Comparison of ENCODE assay signal across 8 cellular contexts in genomic region chr14:45133683-45134050, GRCh38. TPM values are rescaled to one million over a fixed set of nuclear protein-coding genes. Genes with fewer than 3 reads are reported as not detected.
DNase-seq lines count a peak whose midpoint lies in the region; ATAC-seq, FAIRE-seq and TF ChIP-seq lines count a peak whose summit lies in the region.

No MANE protein-coding gene starts in this region.

- H3K79me2 ChIP-seq in PC-3 (ENCODE audit: low read length) (peaks cover 65% of the 10 kb centered on the region), neural progenitor cell (ENCODE audit: low read depth) (peaks cover 83% of the 10 kb centered on the region)

- H3K36me3 Mint-ChIP-seq in CD4-positive, alpha-beta memory T cell, result peaks cover under 1 to 29% of the 10 kb centered on the region in 2 donors
- H3K36me3 Mint-ChIP-seq in neural progenitor cell, result no peaks in the 10 kb centered on the region

- POLR2A ChIA-PET in CD4-positive, alpha-beta memory T cell (lab: Charles Lee; ENCODE audit: partially characterized antibody), result interaction anchor here (0.6 to 4.7 kb wide), 12 partner anchors 9 to 237 kb away, joined by 3 to 77 read pairs (median 6); partner anchors contain the start of genes KLHL28, MIS18BP1, PRPF39 and TOGARAM1
- POLR2A ChIA-PET in PC-3 (lab: Charles Lee; ENCODE audit: unreplicated experiment), result interaction anchor here (1.0 kb wide), 1 partner anchor 172 kb away, joined by 3 read pairs; the partner anchor contains the start of genes KLHL28 and TOGARAM1

- CTCF ChIA-PET in CD4-positive, alpha-beta memory T cell (lab: Charles Lee; ENCODE audit: partially characterized antibody), result interaction anchor here (1.2 to 1.5 kb wide), 3 partner anchors 116 to 171 kb away, joined by 4 to 5 read pairs (median 4); partner anchors contain the start of genes MIS18BP1 and TOGARAM1
- CTCF ChIA-PET in PC-3 (lab: Charles Lee), result no interaction called here

- H3K4me1 ChIP-seq in CD4-positive, alpha-beta memory T cell (ENCODE audit: insufficient read depth, low read length), result peaks cover 47% of the 10 kb centered on the region
- H3K4me1 ChIP-seq in PC-3 (ENCODE audit: insufficient read depth, low read length) (peaks cover 13% of the 10 kb centered on the region), neural progenitor cell (peaks cover 36% of the 10 kb centered on the region)

- no peaks in the 10 kb centered on the region for H3K9me3 ChIP-seq in CD4-positive, alpha-beta memory T cell (ENCODE audit: control insufficient read depth in 1 of 2, low read length in 2 of 2)
- H3K9me3 ChIP-seq in PC-3 (ENCODE audit: low read length) (no peaks in the 10 kb centered on the region), neural progenitor cell (ENCODE audit: low read depth) (no peaks in the 10 kb centered on the region)

- DNase-seq in CD4-positive, alpha-beta memory T cell, result no peak
- DNase-seq in PC-3, result no peak
- no peak for DNase-seq in epithelial cell of proximal tubule (ENCODE audit: low read depth)
- no peak for DNase-seq in neural progenitor cell (ENCODE audit: low spot score)
- DNase-seq in NCI-H1694 treated with DMSO at 0.1 percent for 48 hours (lab: John Stamatoyannopoulos, UW), result no peak
- no peak for DNase-seq in GM12891 (ENCODE audit: insufficient read length, low spot score)
- DNase-seq in NCI-H2029 treated with DMSO at 0.1 percent for 48 hours (lab: John Stamatoyannopoulos, UW), result no peak
- DNase-seq in activated CD8-positive, alpha-beta memory T cell treated with anti-CD3 and anti-CD28 coated beads, Interleukin-2, amount 50 U/mL, for 4 hours, result no peak

- peak overlapping the region; percentile 89 for H3K4me2 ChIP-seq in PC-3 (ENCODE audit: low read length)
- peak overlapping the region; percentile 92 for H3K4me2 ChIP-seq in neural progenitor cell

- peak overlapping the region; percentile 91 to 97 for H3K4me3 ChIP-seq in CD4-positive, alpha-beta memory T cell (ENCODE audit: low read length in 2 of 2)
- H3K4me3 ChIP-seq in PC-3 (ENCODE audit: low read length) (peak overlapping the region; percentile 97), epithelial cell of proximal tubule (ENCODE audit: low read depth, low read length) (peak overlapping the region; percentile 96), neural progenitor cell (peak overlapping the region; percentile 94)

- BruUV-seq in PC-3 (replicated peaks; lab: Mats Ljungman, UMichigan), result TSS peak; percentile 73

- no peaks in the 10 kb centered on the region for H3K9me2 ChIP-seq in PC-3 (replicated peaks; ENCODE audit: low read length)

- H3K27ac Mint-ChIP-seq in CD4-positive, alpha-beta memory T cell, result peak overlapping the region; percentile 91 to 99 (median 97)
- peak overlapping the region; percentile 92 for H3K27ac Mint-ChIP-seq in neural progenitor cell

- TF ChIP-seq POLR2A in GM12891 (IDR thresholded peaks at IDR 0.05; ENCODE audit: low read depth, low read length), result no peak

- peak overlapping the region; percentile 91 for H3K27ac ChIP-seq in CD4-positive, alpha-beta memory T cell (ENCODE audit: low read depth, low read length)
- H3K27ac ChIP-seq in PC-3 (ENCODE audit: low read length) (peak overlapping the region; percentile 27), neural progenitor cell (peak overlapping the region; percentile 95)

- no peaks in the 10 kb centered on the region for H3K36me3 ChIP-seq in CD4-positive, alpha-beta memory T cell (ENCODE audit: insufficient read depth, low read length)
- H3K36me3 ChIP-seq in PC-3 (ENCODE audit: low read depth, low read length) (peaks cover 8% of the 10 kb centered on the region; the same call in 1 of the 2 replicates), neural progenitor cell (peaks cover 12% of the 10 kb centered on the region)

- peak overlapping the region; percentile 89 to 100 (median 98) for H3K4me3 Mint-ChIP-seq in CD4-positive, alpha-beta memory T cell
- peak overlapping the region; percentile 96 for H3K4me3 Mint-ChIP-seq in neural progenitor cell

- H2AFZ ChIP-seq in PC-3 (ENCODE audit: low read length), result peak overlapping the region; percentile 80
- H2AFZ ChIP-seq in neural progenitor cell (replicated peaks), result peak overlapping the region; percentile 86

- peaks cover 25 to 59% (median 43%) of the 10 kb centered on the region in 4 donors for H3K4me1 Mint-ChIP-seq in CD4-positive, alpha-beta memory T cell
- H3K4me1 Mint-ChIP-seq in neural progenitor cell, result peaks cover 23% of the 10 kb centered on the region

- H3K27me3 ChIP-seq in CD4-positive, alpha-beta memory T cell (ENCODE audit: insufficient read depth, low read length), result no peaks in the 10 kb centered on the region
- H3K27me3 ChIP-seq in PC-3 (ENCODE audit: low read length), result no peaks in the 10 kb centered on the region
- H3K27me3 ChIP-seq in neural progenitor cell, result no peaks in the 10 kb centered on the region

- ATAC-seq in PC-3, result peak; percentile 5

- H4K20me1 ChIP-seq in PC-3 (ENCODE audit: low read length) (peaks cover 14% of the 10 kb centered on the region), neural progenitor cell (ENCODE audit: low read depth) (peaks cover 44% of the 10 kb centered on the region)

- intact Hi-C loops in CD4-positive, alpha-beta memory T cell (cut with micrococcal nuclease), result loop anchor here (1.0 kb wide), 5 partner anchors 49 to 236 kb away; partner anchors contain the start of genes KLHL28, MIS18BP1 and PRPF39
- intact Hi-C loops in PC-3 (cut with micrococcal nuclease), result loop anchor here (1.0 to 2.0 kb wide), 7 partner anchors 19 to 236 kb away; partner anchors contain the start of genes MIS18BP1 and TOGARAM1

- no peak for TF ChIP-seq CTCF in PC-3 (conservative IDR thresholded peaks at IDR 0.05; ENCODE audit: low read depth, low read length)
- TF ChIP-seq CTCF in epithelial cell of proximal tubule (conservative IDR thresholded peaks at IDR 0.05; ENCODE audit: low read depth, low read length), result no peak
- no peak for TF ChIP-seq CTCF in neural progenitor cell (IDR thresholded peaks at IDR 0.05)

- H3K9ac ChIP-seq in PC-3 (ENCODE audit: low read length) (peak overlapping the region; percentile 90), neural progenitor cell (peak overlapping the region; percentile 99)

- no peak for FAIRE-seq in GM12891 (lab: Jason Lieb, UNC)

- H3K27me3 Mint-ChIP-seq in CD4-positive, alpha-beta memory T cell, result no peaks in the 10 kb centered on the region
- H3K27me3 Mint-ChIP-seq in neural progenitor cell (ENCODE audit: insufficient read depth, low read depth), result no peaks in the 10 kb centered on the region

- H3F3A ChIP-seq in PC-3 (ENCODE audit: low read length, unreplicated experiment), result no peaks in the 10 kb centered on the region
- H3F3A ChIP-seq in neural progenitor cell (ENCODE audit: low read depth), result peaks cover 15% of the 10 kb centered on the region

- no peaks in the 10 kb centered on the region for H3K9me3 Mint-ChIP-seq in CD4-positive, alpha-beta memory T cell
- H3K9me3 Mint-ChIP-seq in neural progenitor cell, result no peaks in the 10 kb centered on the region

TF ChIP-seq in GM12891, 5 proteins besides CTCF, POLR2A, EP300 and RAD21:
- TF ChIP-seq POU2F2 (IDR thresholded peaks at IDR 0.05; ENCODE audit: low read depth, low read length) (no peak), PAX5 (IDR thresholded peaks at IDR 0.05; ENCODE audit: insufficient read depth, low read length, severe bottlenecking) (no peak)

RNA-seq across cellular contexts. Expression of gene FKBP3, which starts 0.6 kb away (rescaled TPM):
- total RNA-seq in CD4-positive, alpha-beta memory T cell, result 10 to 100 TPM; 57.0 to 64.7 TPM
- 100 to 1,000 TPM in 1 of 2 donors, 10 to 100 TPM in 1; 61.9 to 101 TPM for polyA plus RNA-seq in CD4-positive, alpha-beta memory T cell
- 48.0 and 53.7 TPM in 2 replicates for total RNA-seq in PC-3 (2014; rRNA removed)
- total RNA-seq in epithelial cell of proximal tubule, result 65.8 and 74.9 TPM in 2 replicates
- total RNA-seq in neural progenitor cell (ENCODE audit: low replicate concordance), result 149 and 209 TPM in 2 replicates
- 112 TPM for polyA plus RNA-seq in GM12891 (2012; ENCODE audit: low read depth, missing spikeins)

RNA-seq across cellular contexts. Expression of gene FANCM, which starts 2.1 kb away (rescaled TPM):
- total RNA-seq in CD4-positive, alpha-beta memory T cell, result 1 to 10 TPM; 7.8 to 8.6 TPM
- polyA plus RNA-seq in CD4-positive, alpha-beta memory T cell, result 1 to 10 TPM; 2.1 to 5.8 TPM
- total RNA-seq in PC-3 (2014; rRNA removed) (11.7 and 15.6 TPM in 2 replicates), epithelial cell of proximal tubule (3.9 and 11.7 TPM in 2 replicates), neural progenitor cell (ENCODE audit: low replicate concordance) (18.6 and 29.4 TPM in 2 replicates)
- polyA plus RNA-seq in GM12891 (2012; ENCODE audit: low read depth, missing spikeins), result 3.0 TPM

RNA-seq across cellular contexts. Expression of gene PRPF39, which starts 49.8 kb away (rescaled TPM):
- total RNA-seq in CD4-positive, alpha-beta memory T cell, result 10 to 100 TPM; 80.7 to 85.6 TPM
- 10 to 100 TPM in 1 of 2 donors, 1 to 10 TPM in 1; 8.1 to 12.1 TPM for polyA plus RNA-seq in CD4-positive, alpha-beta memory T cell
- 16.9 and 19.2 TPM in 2 replicates for total RNA-seq in PC-3 (2014; rRNA removed)
- 12.7 and 16.4 TPM in 2 replicates for total RNA-seq in epithelial cell of proximal tubule
- 48.2 and 97.2 TPM in 2 replicates for total RNA-seq in neural progenitor cell (ENCODE audit: low replicate concordance)
- 19.9 TPM for polyA plus RNA-seq in GM12891 (2012; ENCODE audit: low read depth, missing spikeins)

Comparison
In these comparisons a context has a peak if more than half of its experiments do, and no peak if none do; other contexts are left out.
1. H3K27ac ChIP-seq: peak in every context shown above with its lines; median percentile 95 in neural progenitor cell; 91 in CD4-positive, alpha-beta memory T cell; 27 in PC-3.